ENCODE assay signal across 7 cellular contexts in genomic region chr2:171432969-171433762, GRCh38. TPM values are rescaled to one million over a fixed set of nuclear protein-coding genes. Genes with fewer than 3 reads are reported as not detected.
DNase-seq lines count a peak whose midpoint lies in the region; ATAC-seq and TF ChIP-seq lines count a peak whose summit lies in the region.

No MANE protein-coding gene starts in this region.

- 21% methylated on average over 20 of the region's 20 CpGs for WGBS in right lobe of liver (ENCODE audit: insufficient coverage, low coverage, low lambda C conversion rate, missing lambda C conversion rate)

- H3K27ac ChIP-seq in caudate nucleus (ENCODE audit: low read depth, low read length) (peak overlapping the region; percentile 74), right lobe of liver (peak overlapping the region; percentile 11 to 95 (median 89))

- no peak for ATAC-seq in T-cell (replicated peaks in 1 of 4)
- no peak for ATAC-seq in right lobe of liver
- no peak for ATAC-seq in HG03159 (IDR thresholded peaks at IDR 0.05; ENCODE audit: unreplicated experiment)

- H3K4me3 ChIP-seq in GM12865 (ENCODE audit: low read depth, low read length), result peak overlapping the region; percentile 88
- H3K4me3 ChIP-seq in LNCaP clone FGC (ENCODE audit: low read depth, low read length), result peak overlapping the region; percentile 74
- peak overlapping the region; percentile 93 to 97 (median 94) for H3K4me3 ChIP-seq in right lobe of liver

- no peaks in the 10 kb centered on the region for H3K36me3 ChIP-seq in right lobe of liver

- H3K4me3 Mint-ChIP-seq in T-cell, result peak overlapping the region; percentile 79 to 88 (median 84)

- CTCF ChIA-PET in T-cell (lab: Charles Lee), result interaction anchor here (0.6 to 4.5 kb wide), 6 partner anchors 17 to 504 kb away, joined by 3 to 20 read pairs (median 4); partner anchors contain the start of gene GORASP2 (in 1 of the 2)

- no peaks in the 10 kb centered on the region for H3K27me3 ChIP-seq in right lobe of liver

- H3K9me3 ChIP-seq in right lobe of liver, result no peaks in the 10 kb centered on the region

- DNase-seq in GM12865 (ENCODE audit: low read depth) (peak; percentile 89), LNCaP clone FGC (ENCODE audit: low read depth) (peak; percentile 49), T-cell (peak in 16 of 34 experiments; percentile 6 to 31 (median 20)), caudate nucleus (lab: John Stamatoyannopoulos, UW) (peak in 11 of 61 donors; percentile 0 to 26 (median 7)), right lobe of liver (peak in 1 of 3 donors; percentile 23)
- DNase-seq in stimulated activated CD8-positive, alpha-beta memory T cell treated with anti-CD3 and anti-CD28 coated beads, Interleukin-7, amount 100 ng/mL, for 24 hours (ENCODE audit: low read depth), result peak; percentile 13

- TF ChIP-seq CTCF in GM12865 (IDR thresholded peaks at IDR 0.05; ENCODE audit: insufficient read depth, low read depth, low read length, missing control alignments) (no peak), LNCaP clone FGC (IDR thresholded peaks at IDR 0.05; ENCODE audit: control insufficient read depth, extremely low read depth, insufficient read depth) (no peak), right lobe of liver (IDR thresholded peaks at IDR 0.05) (no peak)

- H3K36me3 Mint-ChIP-seq in T-cell, result peaks cover 21% of the 10 kb centered on the region

- no peaks in the 10 kb centered on the region for H3K27me3 Mint-ChIP-seq in T-cell

- no peaks in the 10 kb centered on the region for H3K9me3 Mint-ChIP-seq in T-cell

- H3K4me1 ChIP-seq in right lobe of liver, result peaks cover 0 to 12% (median 3%) of the 10 kb centered on the region in 4 donors

- no peak for TF ChIP-seq POLR2A in right lobe of liver (IDR thresholded peaks at IDR 0.05)

- POLR2A ChIA-PET in T-cell (lab: Charles Lee), result interaction anchor here in 1 of 2 donors (0.5 to 1.1 kb wide), 3 partner anchors 378 to 1861 kb away, joined by 3 to 5 read pairs (median 3); no protein-coding TSS in a partner anchor

- intact Hi-C loops in right lobe of liver (cut with DNase I), result no loop called here

- peaks cover 35 to 43% (median 42%) of the 10 kb centered on the region in 3 donors for H3K4me1 Mint-ChIP-seq in T-cell

- H3K27ac Mint-ChIP-seq in T-cell, result peak overlapping the region; percentile 69 to 96

RNA-seq across cellular contexts. Expression of gene METTL8, which starts 0.6 kb away (rescaled TPM):
- total RNA-seq in T-cell, result 10 to 100 TPM; 12.5 to 18.9 (median 16.3) TPM
- total RNA-seq in right lobe of liver, result 10 to 100 TPM in 2 of 6 experiments, 1 to 10 TPM in 4; 6.5 to 13.8 (median 9.5) TPM

RNA-seq across cellular contexts. Expression of gene DCAF17, which starts 0.9 kb away (rescaled TPM):
- total RNA-seq in T-cell (10 to 100 TPM; 21.1 to 24.6 (median 23.9) TPM), right lobe of liver (1 to 10 TPM; 5.5 to 8.1 (median 6.9) TPM)
